In the genomic region with DNA sequence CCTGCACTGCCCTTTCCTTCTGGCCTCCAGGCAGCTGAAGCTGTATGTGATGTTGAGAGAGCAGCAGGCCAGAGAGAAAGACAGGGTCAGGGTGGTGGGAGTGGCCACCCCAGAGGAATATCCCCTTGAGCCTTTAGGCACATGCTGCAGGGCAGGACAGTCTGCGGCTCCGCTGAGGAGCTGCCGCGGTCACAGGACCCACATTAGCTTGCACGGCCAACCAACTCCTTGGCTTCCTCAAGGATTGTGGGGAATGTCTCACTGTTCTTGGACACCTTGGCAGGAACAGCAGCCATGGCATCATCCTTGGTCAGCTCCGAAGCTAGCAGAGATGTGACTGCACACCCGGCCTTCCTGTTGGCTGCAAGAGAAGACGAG, we compare ENCODE assay signal across 9 cellular contexts. TPM values are rescaled to one million over a fixed set of nuclear protein-coding genes. Genes with fewer than 3 reads are reported as not detected.
DNase-seq lines count a peak whose midpoint lies in the region; ATAC-seq lines count a peak whose summit lies in the region.
"Had no signal": no experiment of that assay in that cellular context is flagged by ENCODE, and none has a peak within 500 bp of the region (broad histone marks: within the 10 kb centered on the region; RNA-seq: fewer than 3 reads in every experiment).

No MANE protein-coding gene starts in this region.

- no peak for ATAC-seq in HG03565 (IDR thresholded peaks at IDR 0.05; ENCODE audit: unreplicated experiment)

- peak overlapping the region; percentile 72 for H3K27ac ChIP-seq in cingulate gyrus (ENCODE audit: low read depth, low read length)
- H3K27ac ChIP-seq in temporal lobe (ENCODE audit: low read depth, low read length): peak overlapping the region; percentile 69

- DNase-seq in M059J (ENCODE audit: low read depth) (peak; percentile 24), myocyte (ENCODE audit: low read depth) (peak; percentile 81), glomerular visceral epithelial cell (ENCODE audit: extremely low spot score) (no peak)
- no peak for DNase-seq in stimulated activated CD4-positive, alpha-beta T cell treated with anti-CD3 and anti-CD28 coated beads, Interleukin-4, amount 100 ng/mL, for 24 hours
- DNase-seq: NCI-H2081, T1000 had no signal

RNA-seq across cellular contexts. Expression of a gene that starts 27.8 kb away (rescaled TPM):
- 2.0 and 2.2 TPM in 2 replicates for total RNA-seq in M059J (2014; rRNA removed; shearing (Covaris generic))
- total RNA-seq in myocyte (2.0 and 2.6 TPM in 2 replicates), temporal lobe (4.7 TPM)
- polyA plus RNA-seq in myocyte (2012): 2.8 TPM

RNA-seq across cellular contexts. Expression of a gene that starts 31.8 kb away (rescaled TPM):
- total RNA-seq in M059J (2014; rRNA removed; shearing (Covaris generic)): 0.25 and 0.69 TPM in 2 replicates
- total RNA-seq in myocyte: 2.0 and 3.6 TPM in 2 replicates
- 0.82 TPM for polyA plus RNA-seq in myocyte (2012)
- 87.3 TPM for total RNA-seq in temporal lobe

RNA-seq across cellular contexts. Expression of a gene that starts 40.9 kb away (rescaled TPM):
- total RNA-seq in M059J (2014; rRNA removed; shearing (Covaris generic)): 41.3 and 88.4 TPM in 2 replicates
- total RNA-seq in myocyte (137 and 170 TPM in 2 replicates), temporal lobe (45.7 TPM)
- 95.7 TPM for polyA plus RNA-seq in myocyte (2012)

Comparison
In these comparisons a context has a peak if more than half of its experiments do, and no peak if none do; other contexts are left out.
1. DNase-seq: peak in M059J (single experiment) and myocyte (single experiment); none in stimulated activated CD4-positive, alpha-beta T cell treated with anti-CD3 and anti-CD28 coated beads, Interleukin-4, amount 100 ng/mL, for 24 hours (single experiment) and glomerular visceral epithelial cell (single experiment).
2. RNA of a gene that starts 31.8 kb away (total RNA-seq): 87.3 TPM in temporal lobe (single experiment); 2.0 to 3.6 TPM in myocyte and 0.25 to 0.69 TPM in M059J; every median in the first group is over 10 times any median in the second.